ENCODE assay signal across 1 cellular context in genomic region chr16:67528870-67529638, GRCh38.
TF ChIP-seq lines count a peak whose summit lies in the region.

No MANE protein-coding gene starts in this region.

TF ChIP-seq in neural cell, 6 proteins besides CTCF, POLR2A, EP300 and RAD21 (continued from another document):
- TF ChIP-seq REST (IDR thresholded peaks at IDR 0.05; ENCODE audit: borderline replicate concordance) = peak; percentile 79
- TF ChIP-seq SMC3 (conservative IDR thresholded peaks at IDR 0.05; ENCODE audit: poor library complexity) = no peak
- TF ChIP-seq POLR2AphosphoS5 (IDR thresholded peaks at IDR 0.05) = peak; percentile 46
TF ChIP-seq in neural cell: peak in this region for 4.
